In the genomic region with DNA sequence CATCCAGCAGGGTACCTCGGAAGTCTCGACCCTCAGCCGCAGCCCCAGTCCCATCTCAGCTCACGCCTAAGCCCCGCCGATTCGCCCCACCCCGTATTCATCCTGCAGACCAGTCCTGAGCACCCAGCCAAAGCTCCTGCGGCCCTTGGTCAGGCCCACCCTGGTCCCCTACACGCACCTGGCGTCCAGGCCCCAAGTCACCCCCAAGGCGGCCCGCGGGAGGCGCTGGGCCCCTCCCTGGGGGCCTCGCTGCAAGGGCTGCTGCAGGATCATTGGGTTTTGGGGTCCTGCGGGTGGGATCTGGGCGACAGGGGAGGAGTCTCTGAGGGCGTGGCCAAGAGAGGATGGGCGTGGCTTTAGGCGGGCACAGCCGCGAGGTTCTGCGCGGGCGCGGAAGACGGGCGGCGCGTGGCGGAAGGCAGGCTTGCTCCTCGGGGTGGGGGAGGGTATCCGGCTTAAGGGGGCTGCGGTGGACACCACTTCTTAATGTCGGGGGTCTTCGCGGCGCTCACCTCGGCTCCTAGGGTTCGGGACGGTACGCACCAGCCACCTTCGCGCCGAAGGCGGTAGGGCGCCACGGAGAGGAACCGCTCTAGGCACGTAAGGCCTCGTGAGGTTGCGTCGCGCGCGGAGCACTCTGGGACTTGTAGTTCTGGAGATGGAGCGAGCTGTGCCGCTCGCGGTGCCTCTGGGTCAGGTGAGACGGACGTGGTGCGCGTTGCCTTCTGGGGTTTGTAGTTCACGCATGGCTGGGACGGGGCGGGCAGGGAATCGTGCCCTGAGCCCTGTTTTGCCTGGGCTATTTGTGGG, we compare ENCODE assay signal across 1 cellular context.
TF ChIP-seq lines count a peak whose summit lies in the region.

A gene with protein sequence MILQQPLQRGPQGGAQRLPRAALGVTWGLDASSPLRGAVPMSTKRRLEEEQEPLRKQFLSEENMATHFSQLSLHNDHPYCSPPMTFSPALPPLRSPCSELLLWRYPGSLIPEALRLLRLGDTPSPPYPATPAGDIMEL (minus strand): TSS at position 274 of the 810 bp plus-strand sequence. CDS start 1 bp downstream, at position 273.
A gene (plus strand): TSS at position 367 of the 810 bp plus-strand sequence. CDS start 292 bp downstream, at position 659.

TF ChIP-seq in SK-N-SH treated with all-trans-retinoic acid at 6 μM for 48 hours, 23 proteins besides CTCF, POLR2A, EP300 and RAD21 (continued from another document):
- TF ChIP-seq, protein P1, sequence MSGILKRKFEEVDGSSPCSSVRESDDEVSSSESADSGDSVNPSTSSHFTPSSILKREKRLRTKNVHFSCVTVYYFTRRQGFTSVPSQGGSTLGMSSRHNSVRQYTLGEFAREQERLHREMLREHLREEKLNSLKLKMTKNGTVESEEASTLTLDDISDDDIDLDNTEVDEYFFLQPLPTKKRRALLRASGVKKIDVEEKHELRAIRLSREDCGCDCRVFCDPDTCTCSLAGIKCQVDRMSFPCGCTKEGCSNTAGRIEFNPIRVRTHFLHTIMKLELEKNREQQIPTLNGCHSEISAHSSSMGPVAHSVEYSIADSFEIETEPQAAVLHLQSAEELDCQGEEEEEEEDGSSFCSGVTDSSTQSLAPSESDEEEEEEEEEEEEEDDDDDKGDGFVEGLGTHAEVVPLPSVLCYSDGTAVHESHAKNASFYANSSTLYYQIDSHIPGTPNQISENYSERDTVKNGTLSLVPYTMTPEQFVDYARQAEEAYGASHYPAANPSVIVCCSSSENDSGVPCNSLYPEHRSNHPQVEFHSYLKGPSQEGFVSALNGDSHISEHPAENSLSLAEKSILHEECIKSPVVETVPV (CRISPR knock-in tag; IDR thresholded peaks at IDR 0.05): 0 out of 2 replicates have a peak, but pooled peaks have one; percentile 49
- TF ChIP-seq ZFP30 (CRISPR knock-in tag; IDR thresholded peaks at IDR 0.05): 0 out of 2 replicates have a peak, but pooled peaks have one; percentile 4
- TF ChIP-seq OSR1 (CRISPR knock-in tag; IDR thresholded peaks at IDR 0.05): no peak
